Comparison of ENCODE assay signal across 15 cellular contexts in the genomic region with DNA sequence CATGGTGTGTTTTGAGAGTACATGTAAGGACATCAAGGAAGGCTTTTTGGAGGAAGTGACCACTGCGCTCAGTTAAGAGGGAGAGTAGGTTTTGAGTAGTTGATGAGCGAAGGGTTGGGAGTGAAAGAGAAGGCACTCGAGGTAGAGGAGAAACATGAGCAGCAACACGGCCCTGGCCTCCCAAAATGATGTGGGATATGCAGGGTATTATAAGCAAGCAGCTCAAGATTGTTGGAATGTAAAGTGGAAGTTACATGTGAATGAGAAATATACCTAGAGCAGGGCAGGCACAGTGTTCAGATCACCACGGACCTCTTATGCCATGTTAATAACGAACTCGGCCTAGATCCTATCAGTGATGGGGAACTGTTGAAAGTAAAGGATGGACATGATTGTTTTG. TPM values are rescaled to one million over a fixed set of nuclear protein-coding genes. Genes with fewer than 3 reads are reported as not detected.
A peak's percentile ranks its signal among the peaks of the same experiment; 100 is the strongest.
DNase-seq lines count a peak whose midpoint lies in the region; ATAC-seq and TF ChIP-seq lines count a peak whose summit lies in the region.
"Had no signal": no experiment of that assay in that cellular context is flagged by ENCODE, and none has a peak within 500 bp of the region (broad histone marks: within the 10 kb centered on the region; RNA-seq: fewer than 3 reads in every experiment).

No MANE protein-coding gene starts in this region.

- peaks cover 9% of the 10 kb centered on the region for H3K27me3 ChIP-seq in Loucy (ENCODE audit: insufficient read depth, low read length, poor library complexity, severe bottlenecking)
- H3K27me3 ChIP-seq: testis had no signal

- no peaks in the 10 kb centered on the region for H3K27me3 Mint-ChIP-seq in activated T-cell treated with anti-CD3 and anti-CD28 coated beads, Interleukin-2, amount 50 U/mL, for 24 hours
- H3K27me3 Mint-ChIP-seq in activated naive CD8-positive, alpha-beta T cell treated with anti-CD3 and anti-CD28 coated beads for 36 hours, result no peaks in the 10 kb centered on the region
- H3K27me3 Mint-ChIP-seq in osteocyte (ENCODE audit: unreplicated experiment), result no peaks in the 10 kb centered on the region

- peaks cover 8% of the 10 kb centered on the region; the same call in 1 of the 2 replicates for H3K36me3 ChIP-seq in Loucy (ENCODE audit: insufficient read depth, low read length)

- H3K4me1 ChIP-seq in Loucy (ENCODE audit: insufficient read depth, low read length, poor library complexity, severe bottlenecking), result peaks cover 56% of the 10 kb centered on the region
- H3K4me1 ChIP-seq: testis had no signal

- H3F3A ChIP-seq in Loucy (ENCODE audit: low read depth), result peaks cover 19% of the 10 kb centered on the region; the same call in 1 of the 2 replicates

- H3K9ac ChIP-seq in Loucy (ENCODE audit: low read depth, low read length, poor library complexity, severe bottlenecking), result peak overlapping the region; percentile 99

- H4K20me1 ChIP-seq in Loucy (ENCODE audit: insufficient read depth, low read length, poor library complexity, severe bottlenecking), result peaks cover 23% of the 10 kb centered on the region

- H3K9me3 Mint-ChIP-seq in activated T-cell treated with anti-CD3 and anti-CD28 coated beads, Interleukin-2, amount 50 U/mL, for 24 hours, result peaks cover 2% of the 10 kb centered on the region
- no peaks in the 10 kb centered on the region for H3K9me3 Mint-ChIP-seq in activated naive CD8-positive, alpha-beta T cell treated with anti-CD3 and anti-CD28 coated beads for 36 hours
- H3K9me3 Mint-ChIP-seq in stimulated activated effector memory CD8-positive, alpha-beta T cell treated with anti-CD3 and anti-CD28 coated beads, Interleukin-12 subunit alpha, Interleukin-12 subunit beta, amount 100 ng/mL, for 72 hours, result no peaks in the 10 kb centered on the region
- H3K9me3 Mint-ChIP-seq in osteocyte (ENCODE audit: unreplicated experiment), result no peaks in the 10 kb centered on the region
- H3K9me3 Mint-ChIP-seq: GM23338 had no signal

- ATAC-seq in stimulated activated effector memory CD8-positive, alpha-beta T cell treated with anti-CD3 and anti-CD28 coated beads, Interleukin-12 subunit alpha, Interleukin-12 subunit beta, amount 100 ng/mL, for 72 hours, result no peak
- no peak for ATAC-seq in HG03280 (IDR thresholded peaks at IDR 0.05; ENCODE audit: unreplicated experiment)
- ATAC-seq in HG02981 (IDR thresholded peaks at IDR 0.05; ENCODE audit: unreplicated experiment), result no peak
- ATAC-seq: GM23338, left ventricle myocardium superior had no signal

- H3K4me3 ChIP-seq in Loucy (ENCODE audit: low read length, poor library complexity, severe bottlenecking), result no peak overlapping the region
- H3K4me3 ChIP-seq: GM23338, testis had no signal

- peaks cover 52% of the 10 kb centered on the region for H3K79me2 ChIP-seq in Loucy (ENCODE audit: insufficient read depth, low read length)

- peaks cover 59% of the 10 kb centered on the region for H3K4me1 Mint-ChIP-seq in activated T-cell treated with anti-CD3 and anti-CD28 coated beads, Interleukin-2, amount 50 U/mL, for 24 hours (ENCODE audit: low read depth)
- H3K4me1 Mint-ChIP-seq in activated naive CD8-positive, alpha-beta T cell treated with anti-CD3 and anti-CD28 coated beads for 36 hours, result peaks cover 43% of the 10 kb centered on the region
- H3K4me1 Mint-ChIP-seq in stimulated activated effector memory CD8-positive, alpha-beta T cell treated with anti-CD3 and anti-CD28 coated beads, Interleukin-12 subunit alpha, Interleukin-12 subunit beta, amount 100 ng/mL, for 72 hours, result peaks cover 36% of the 10 kb centered on the region
- H3K4me1 Mint-ChIP-seq in osteocyte (ENCODE audit: unreplicated experiment), result peaks cover 36% of the 10 kb centered on the region

- H2AFZ ChIP-seq in Loucy (ENCODE audit: low read length), result peak overlapping the region; percentile 52; the same call in 1 of the 2 replicates
- H2AFZ ChIP-seq: GM23338 had no signal

- no peaks in the 10 kb centered on the region for H3K9me2 ChIP-seq in Loucy (replicated peaks; ENCODE audit: low read depth, low read length)

- DNase-seq in activated T-cell treated with anti-CD3 and anti-CD28 coated beads, Interleukin-2, amount 50 U/mL, for 24 hours, result no peak
- no peak for DNase-seq in activated T-cell treated with anti-CD3 and anti-CD28 coated beads, Interleukin-2, amount 50 U/mL, for 1 hour
- no peak for DNase-seq in activated naive CD8-positive, alpha-beta T cell treated with anti-CD3 and anti-CD28 coated beads for 36 hours
- no peak for DNase-seq in stimulated activated effector memory CD8-positive, alpha-beta T cell treated with anti-CD3 and anti-CD28 coated beads, Interleukin-12 subunit alpha, Interleukin-12 subunit beta, amount 100 ng/mL, for 72 hours (ENCODE audit: low spot score in 2 of 2)
- DNase-seq in osteocyte (ENCODE audit: extremely low spot score, unreplicated experiment), result no peak
- DNase-seq: activated effector memory CD4-positive, alpha-beta T cell treated with anti-CD3 and anti-CD28 coated beads, Interleukin-2, amount 50 U/mL, for 16 hours; left ventricle myocardium superior; NCI-H1930; NCI-H526 treated with DMSO at 0.1 percent for 48 hours; testis had no signal

- peak overlapping the region; percentile 6 for H3K4me3 Mint-ChIP-seq in activated T-cell treated with anti-CD3 and anti-CD28 coated beads, Interleukin-2, amount 50 U/mL, for 24 hours
- H3K4me3 Mint-ChIP-seq in activated naive CD8-positive, alpha-beta T cell treated with anti-CD3 and anti-CD28 coated beads for 36 hours, result peak overlapping the region; percentile 36
- peak overlapping the region; percentile 96 for H3K4me3 Mint-ChIP-seq in stimulated activated effector memory CD8-positive, alpha-beta T cell treated with anti-CD3 and anti-CD28 coated beads, Interleukin-12 subunit alpha, Interleukin-12 subunit beta, amount 100 ng/mL, for 72 hours
- H3K4me3 Mint-ChIP-seq in osteocyte (ENCODE audit: unreplicated experiment), result no peak overlapping the region
- H3K4me3 Mint-ChIP-seq: GM23338 had no signal

- no peaks in the 10 kb centered on the region for H3K9me3 ChIP-seq in Loucy (ENCODE audit: insufficient read depth, low read depth, low read length)
- H3K9me3 ChIP-seq: testis had no signal

- TF ChIP-seq CTCF in Loucy (conservative IDR thresholded peaks at IDR 0.05; ENCODE audit: low read length), result no peak
- TF ChIP-seq CTCF in osteocyte (IDR thresholded peaks at IDR 0.05), result no peak

- peaks cover 29% of the 10 kb centered on the region for H3K36me3 Mint-ChIP-seq in activated T-cell treated with anti-CD3 and anti-CD28 coated beads, Interleukin-2, amount 50 U/mL, for 24 hours (ENCODE audit: low read depth)
- H3K36me3 Mint-ChIP-seq in activated naive CD8-positive, alpha-beta T cell treated with anti-CD3 and anti-CD28 coated beads for 36 hours, result peaks cover 26% of the 10 kb centered on the region
- H3K36me3 Mint-ChIP-seq in stimulated activated effector memory CD8-positive, alpha-beta T cell treated with anti-CD3 and anti-CD28 coated beads, Interleukin-12 subunit alpha, Interleukin-12 subunit beta, amount 100 ng/mL, for 72 hours, result peaks cover 28% of the 10 kb centered on the region
- H3K36me3 Mint-ChIP-seq in osteocyte (ENCODE audit: unreplicated experiment), result no peaks in the 10 kb centered on the region

- peak overlapping the region; percentile 93 for H3K4me2 ChIP-seq in Loucy (ENCODE audit: low read depth, low read length, poor library complexity, severe bottlenecking)
- H3K4me2 ChIP-seq: GM23338 had no signal

- H3K27ac Mint-ChIP-seq in activated T-cell treated with anti-CD3 and anti-CD28 coated beads, Interleukin-2, amount 50 U/mL, for 24 hours, result peak overlapping the region; percentile 77
- peak overlapping the region; percentile 90 for H3K27ac Mint-ChIP-seq in activated naive CD8-positive, alpha-beta T cell treated with anti-CD3 and anti-CD28 coated beads for 36 hours
- peak overlapping the region; percentile 96 for H3K27ac Mint-ChIP-seq in stimulated activated effector memory CD8-positive, alpha-beta T cell treated with anti-CD3 and anti-CD28 coated beads, Interleukin-12 subunit alpha, Interleukin-12 subunit beta, amount 100 ng/mL, for 72 hours
- H3K27ac Mint-ChIP-seq in osteocyte (ENCODE audit: unreplicated experiment), result no peak overlapping the region
- H3K27ac Mint-ChIP-seq: GM23338 had no signal

RNA-seq across cellular contexts. Expression of a gene that starts 2.1 kb away (rescaled TPM):
- 100 to 1,000 TPM; 652 to 665 TPM for total RNA-seq in activated naive CD8-positive, alpha-beta T cell treated with anti-CD3 and anti-CD28 coated beads for 36 hours
- 13.8 and 14.4 TPM in 2 replicates for total RNA-seq in osteocyte
- total RNA-seq: GM23338, myocyte had no signal

RNA-seq across cellular contexts. Expression of a gene that starts 9.3 kb away (rescaled TPM):
- total RNA-seq in activated naive CD8-positive, alpha-beta T cell treated with anti-CD3 and anti-CD28 coated beads for 36 hours, result not detected
- total RNA-seq in osteocyte, result not detected in 2 replicates
- total RNA-seq: GM23338, left ventricle myocardium superior, myocyte, testis had no signal

RNA-seq across cellular contexts. Expression of a gene that starts 25.2 kb away (rescaled TPM):
- total RNA-seq in activated naive CD8-positive, alpha-beta T cell treated with anti-CD3 and anti-CD28 coated beads for 36 hours, result 1 to 10 TPM; 1.3 to 1.6 TPM
- total RNA-seq in osteocyte, result 0.50 and 0.70 TPM in 2 replicates
- total RNA-seq: GM23338, myocyte had no signal

Comparison
In these comparisons a context has a peak if more than half of its experiments do, and no peak if none do; other contexts are left out.
1. RNA of a gene that starts 2.1 kb away (total RNA-seq): 652 to 665 TPM in activated naive CD8-positive, alpha-beta T cell treated with anti-CD3 and anti-CD28 coated beads for 36 hours; 13.8 to 14.4 TPM in osteocyte; every median in the first group is over 10 times any median in the second.